In genomic region chr16:68713430-68713829, GRCh38 we compare ENCODE assay signal across 22 cellular contexts. TPM values are rescaled to one million over a fixed set of nuclear protein-coding genes. Genes with fewer than 3 reads are reported as not detected.
DNase-seq lines count a peak whose midpoint lies in the region; ATAC-seq and TF ChIP-seq lines count a peak whose summit lies in the region.
"Had no signal": no experiment of that assay in that cellular context is flagged by ENCODE, and none has a peak within 500 bp of the region (broad histone marks: within the 10 kb centered on the region; RNA-seq: fewer than 3 reads in every experiment).

No MANE protein-coding gene starts in this region.

- DNase-seq in H9 (no peak), dermis blood vessel endothelial cell (peak; percentile 39), mesenchymal stem cell (no peak), left lobe of liver (ENCODE audit: low spot score) (no peak), H7 (no peak)
- DNase-seq: 8988T, ACHN, BE2C, Calu3, KBM-7, NCI-H1105 treated with DMSO at 0.1 percent for 48 hours, NCI-H2029, NCI-H2227 treated with DMSO at 0.1 percent for 48 hours, SHP77 treated with DMSO at 0.1 percent for 48 hours had no signal

- no CpG with 5 or more reads among the region's 6 CpGs for WGBS in H9 (ENCODE audit: extremely low coverage, insufficient read length, low lambda C conversion rate)
- 74% methylated on average over 6 of the region's 6 CpGs for WGBS in mesenchymal stem cell

- no peaks in the 10 kb centered on the region for H3K23me2 ChIP-seq in H9 (ENCODE audit: insufficient read length, low read depth, low read length, poor library complexity, severe bottlenecking)

- H3K9me3 Mint-ChIP-seq in H9, result peaks cover 2 to 3% of the 10 kb centered on the region in 2 experiments; a peak in 2 of 5 replicates

- ATAC-seq in left lobe of liver (no peak), GM18519 (IDR thresholded peaks at IDR 0.05; ENCODE audit: low FRiP score, unreplicated experiment) (no peak), GM18867 (IDR thresholded peaks at IDR 0.05; ENCODE audit: unreplicated experiment) (no peak)
- ATAC-seq: GM23338 had no signal

- no peak overlapping the region for H3K4me3 Mint-ChIP-seq in H9
- H3K4me3 Mint-ChIP-seq: GM23338 had no signal

- H4K5ac ChIP-seq in H9 (ENCODE audit: insufficient read length, low read depth, low read length), result no peak overlapping the region

- H2AK5ac ChIP-seq in H9 (ENCODE audit: insufficient read length, low read length), result no peak overlapping the region
- H2AK5ac ChIP-seq in mesenchymal stem cell (ENCODE audit: low read length, severe bottlenecking), result peak overlapping the region; percentile 29

- H2BK20ac ChIP-seq in H9 (ENCODE audit: low read depth, low read length, poor library complexity, severe bottlenecking), result no peak overlapping the region

- H4K91ac ChIP-seq in H9 (ENCODE audit: insufficient read length, low read depth, low read length) (no peak overlapping the region), mesenchymal stem cell (ENCODE audit: low read length) (no peak overlapping the region)

- H3K36me3 ChIP-seq in mesenchymal stem cell (ENCODE audit: control insufficient read depth in 1 of 2, insufficient read depth in 2 of 2, low read depth in 1 of 2, low read length in 2 of 2), result no peaks in the 10 kb centered on the region
- H3K36me3 ChIP-seq in parathyroid adenoma (ENCODE audit: control insufficient read depth, insufficient read depth, low read length), result no peaks in the 10 kb centered on the region
- H3K36me3 ChIP-seq in H7 (replicated peaks; ENCODE audit: control insufficient read depth, insufficient read depth, low read length), result no peaks in the 10 kb centered on the region
- H3K36me3 ChIP-seq: BE2C had no signal

- H2BK5ac ChIP-seq in H9 (ENCODE audit: insufficient read length, low read length) (no peak overlapping the region), mesenchymal stem cell (ENCODE audit: low read depth, low read length, poor library complexity, severe bottlenecking) (no peak overlapping the region)

- no peaks in the 10 kb centered on the region for H4K20me1 ChIP-seq in H9 (ENCODE audit: control insufficient read depth, insufficient read depth, insufficient read length)

- H3K27me3 Mint-ChIP-seq in H9 (ENCODE audit: low read depth), result no peaks in the 10 kb centered on the region

- peak overlapping the region; percentile 30 to 54 (median 46); a peak in 5 of 7 replicates for H3K27ac Mint-ChIP-seq in H9
- H3K27ac Mint-ChIP-seq: GM23338 had no signal

- H3K4ac ChIP-seq in H9 (ENCODE audit: low read depth, low read length) (no peak overlapping the region), mesenchymal stem cell (ENCODE audit: low read depth in 1 of 2, low read length in 2 of 2) (no peak overlapping the region)

- H2BK120ac ChIP-seq in H9 (ENCODE audit: low read depth, low read length, poor library complexity, severe bottlenecking) (no peak overlapping the region), mesenchymal stem cell (ENCODE audit: low read depth, low read length) (no peak overlapping the region)

- H3K27ac ChIP-seq in H9 (ENCODE audit: insufficient read length, low read depth, low read length) (no peak overlapping the region), mesenchymal stem cell (ENCODE audit: low read length, poor library complexity, severe bottlenecking) (no peak overlapping the region), parathyroid adenoma (peak overlapping the region; percentile 70)
- H3K27ac ChIP-seq: SK-N-MC had no signal

- H4K8ac ChIP-seq in H9 (replicated peaks; ENCODE audit: insufficient read length, low read depth, low read length) (no peak overlapping the region), mesenchymal stem cell (ENCODE audit: low read length) (no peak overlapping the region)

- no peaks in the 10 kb centered on the region for H3K27me3 ChIP-seq in H9 (ENCODE audit: insufficient read depth, low read length)
- peaks cover 0 to 28% of the 10 kb centered on the region in 2 experiments for H3K27me3 ChIP-seq in mesenchymal stem cell (ENCODE audit: control insufficient read depth in 1 of 2, insufficient read depth in 1 of 2, low read length in 2 of 2)
- H3K27me3 ChIP-seq in parathyroid adenoma (ENCODE audit: control insufficient read depth, insufficient read depth, low read length), result no peaks in the 10 kb centered on the region
- H3K27me3 ChIP-seq in H7 (ENCODE audit: control insufficient read depth, insufficient read depth, low read length), result no peaks in the 10 kb centered on the region

- no peak overlapping the region for H2AFZ ChIP-seq in H9 (ENCODE audit: low read length)
- no peak overlapping the region for H2AFZ ChIP-seq in mesenchymal stem cell (ENCODE audit: low read depth, low read length)
- H2AFZ ChIP-seq in parathyroid adenoma, result peak overlapping the region; percentile 61
- H2AFZ ChIP-seq: GM23338 had no signal

- H3K14ac ChIP-seq in H9 (ENCODE audit: insufficient read depth, low read length) (no peak overlapping the region; the same call in 1 of the 2 replicates), mesenchymal stem cell (ENCODE audit: low read length in 2 of 2) (no peak overlapping the region)

- H3K9ac ChIP-seq in H9 (ENCODE audit: extremely low read depth, insufficient read length, low read length) (no peak overlapping the region), mesenchymal stem cell (ENCODE audit: low read length) (no peak overlapping the region), parathyroid adenoma (no peak overlapping the region)

- H3K9me3 ChIP-seq in H9 (ENCODE audit: control insufficient read depth, low read depth, low read length) (no peaks in the 10 kb centered on the region), mesenchymal stem cell (ENCODE audit: control insufficient read depth, low read length) (no peaks in the 10 kb centered on the region), parathyroid adenoma (ENCODE audit: control insufficient read depth, low read length) (no peaks in the 10 kb centered on the region)
- H3K9me3 ChIP-seq: BE2C had no signal

- H3K56ac ChIP-seq in H9 (ENCODE audit: insufficient read length, low read depth, low read length), result no peak overlapping the region

- no peak for TF ChIP-seq CTCF in H9 (conservative IDR thresholded peaks at IDR 0.05)
- TF ChIP-seq CTCF in parathyroid adenoma (IDR thresholded peaks at IDR 0.05), result no peak

- H3K36me3 Mint-ChIP-seq in H9 (ENCODE audit: insufficient read depth in 1 of 3, low read depth in 3 of 3), result peaks cover 0 to 2% (median 0%) of the 10 kb centered on the region in 3 experiments; a peak in 4 of 7 replicates

- H3K4me2 ChIP-seq in H9 (ENCODE audit: insufficient read depth, insufficient read length, low read length) (no peak overlapping the region), mesenchymal stem cell (ENCODE audit: low read length, poor library complexity, severe bottlenecking) (no peak overlapping the region), parathyroid adenoma (ENCODE audit: low read length) (peak overlapping the region; percentile 4)
- H3K4me2 ChIP-seq: GM23338 had no signal

- H2BK15ac ChIP-seq in H9 (ENCODE audit: low read depth, low read length) (no peak overlapping the region), mesenchymal stem cell (ENCODE audit: low read depth, poor library complexity, severe bottlenecking) (no peak overlapping the region)

- no peak overlapping the region for H3K23ac ChIP-seq in H9 (ENCODE audit: insufficient read length, low read depth, low read length)
- H3K23ac ChIP-seq in mesenchymal stem cell (ENCODE audit: low read length in 2 of 2), result no peak overlapping the region

- H3K18ac ChIP-seq in H9 (ENCODE audit: insufficient read length, low read depth, low read length) (no peak overlapping the region), mesenchymal stem cell (ENCODE audit: low read depth in 1 of 2, low read length in 2 of 2) (no peak overlapping the region)

- H3K4me1 ChIP-seq in H9 (ENCODE audit: insufficient read depth, low read length), result no peaks in the 10 kb centered on the region
- peaks cover 17% of the 10 kb centered on the region for H3K4me1 ChIP-seq in mesenchymal stem cell (ENCODE audit: control insufficient read depth, insufficient read depth, low read depth, low read length)
- peaks cover 23% of the 10 kb centered on the region for H3K4me1 ChIP-seq in parathyroid adenoma
- H3K4me1 ChIP-seq: BE2C had no signal

- H3K79me1 ChIP-seq in H9 (ENCODE audit: insufficient read depth, low read depth, low read length, poor library complexity, severe bottlenecking) (no peaks in the 10 kb centered on the region), mesenchymal stem cell (replicated peaks; ENCODE audit: low read length, poor library complexity, severe bottlenecking) (no peaks in the 10 kb centered on the region)

- peaks cover 25 to 39% of the 10 kb centered on the region in 2 experiments for H3K4me1 Mint-ChIP-seq in H9

- H3K79me2 ChIP-seq in H9 (ENCODE audit: insufficient read depth, low read length) (no peaks in the 10 kb centered on the region), parathyroid adenoma (peaks cover 3% of the 10 kb centered on the region)

- no peak overlapping the region for H2BK12ac ChIP-seq in H9 (ENCODE audit: insufficient read length, low read depth, low read length)
- no peak overlapping the region for H2BK12ac ChIP-seq in mesenchymal stem cell (ENCODE audit: low read length in 2 of 2)

- no peak overlapping the region for H3T11ph ChIP-seq in H9 (ENCODE audit: low read length)

- H3K4me3 ChIP-seq in mesenchymal stem cell (ENCODE audit: insufficient read depth in 1 of 2, low read depth in 1 of 2, low read length in 2 of 2) (no peak overlapping the region), parathyroid adenoma (ENCODE audit: low read depth, low read length) (no peak overlapping the region), H7 (ENCODE audit: insufficient read depth, low read depth, low read length) (no peak overlapping the region)
- H3K4me3 ChIP-seq: GM23338, SK-N-MC had no signal

RNA-seq across cellular contexts. Expression of gene CDH1, which starts 23.7 kb away (rescaled TPM):
- total RNA-seq in H9 (2021) (202 and 237 TPM in 2 replicates), dermis blood vessel endothelial cell (under 0.01 and 0.17 TPM in 2 replicates), left lobe of liver (115 TPM)
- polyA plus RNA-seq in mesenchymal stem cell (2013, experiment 1 of 2), result not detected
- 0.03 TPM for polyA plus RNA-seq in mesenchymal stem cell (2013, experiment 2 of 2)
- total RNA-seq in H7 (2014; rRNA removed; shearing (Covaris generic)), result 19.0 and 38.6 TPM in 2 replicates
- total RNA-seq: HT1080, LHCN-M2, NCI-H460 had no signal

Comparison
In these comparisons a context has a peak if more than half of its experiments do, and no peak if none do; other contexts are left out.
1. RNA of gene CDH1, which starts 23.7 kb away (total RNA-seq): 202 to 237 TPM in H9, 115 TPM in left lobe of liver (single experiment) and 19.0 to 38.6 TPM in H7; under 0.01 to 0.17 TPM in dermis blood vessel endothelial cell; every median in the first group is over 10 times any median in the second.